ENCODE assay signal across 8 cellular contexts in genomic region chr19:41297628-41298326, GRCh38. TPM values are rescaled to one million over a fixed set of nuclear protein-coding genes. Genes with fewer than 3 reads are reported as not detected.
DNase-seq lines count a peak whose midpoint lies in the region; ATAC-seq and TF ChIP-seq lines count a peak whose summit lies in the region.

No MANE protein-coding gene starts in this region.

- peak overlapping the region; percentile 97 for H3K27ac Mint-ChIP-seq in CD4-positive, alpha-beta T cell

- no peak overlapping the region for H3K9ac ChIP-seq in PC-3 (ENCODE audit: low read length)

- no TSS peak for BruUV-seq in PC-3 (replicated peaks; lab: Mats Ljungman, UMichigan)

- peaks cover 98% of the 10 kb centered on the region for H3K36me3 Mint-ChIP-seq in CD4-positive, alpha-beta T cell (ENCODE audit: low read depth)

- H3K4me3 ChIP-seq in dorsolateral prefrontal cortex (no peak overlapping the region), psoas muscle (no peak overlapping the region), PC-3 (ENCODE audit: low read length) (no peak overlapping the region)

- peaks cover 85% of the 10 kb centered on the region for H3K4me1 Mint-ChIP-seq in CD4-positive, alpha-beta T cell (ENCODE audit: low read depth)

- no peaks in the 10 kb centered on the region for H3F3A ChIP-seq in PC-3 (ENCODE audit: low read length, unreplicated experiment)

- no peaks in the 10 kb centered on the region for H3K9me2 ChIP-seq in PC-3 (replicated peaks; ENCODE audit: low read length)

- 35 to 44% (median 43%) methylated on average over 7 of the region's 7 CpGs for WGBS in psoas muscle, 3 donors

- intact Hi-C loops in CD4-positive, alpha-beta T cell (cut with DNase I, micrococcal nuclease): no loop called here
- intact Hi-C loops in dorsolateral prefrontal cortex (cut with DNase I): no loop called here
- intact Hi-C loops in psoas muscle (cut with DNase I): no loop called here
- intact Hi-C loops in PC-3 (cut with micrococcal nuclease): no loop called here

- H2AFZ ChIP-seq in PC-3 (ENCODE audit: low read length): no peak overlapping the region

- H3K4me1 ChIP-seq in psoas muscle: peaks cover 32% of the 10 kb centered on the region
- H3K4me1 ChIP-seq in PC-3 (ENCODE audit: insufficient read depth, low read length): no peaks in the 10 kb centered on the region

- no peak for DNase-seq in CD4-positive, alpha-beta T cell
- DNase-seq in dorsolateral prefrontal cortex: no peak
- no peak for DNase-seq in psoas muscle
- no peak for DNase-seq in NCI-H748 (lab: John Stamatoyannopoulos, UW; ENCODE audit: unreplicated experiment)
- no peak for DNase-seq in PC-3
- no peak for DNase-seq in D341Med (ENCODE audit: low spot score)

- TF ChIP-seq CTCF in CD4-positive, alpha-beta T cell (IDR thresholded peaks at IDR 0.05): no peak
- TF ChIP-seq CTCF in dorsolateral prefrontal cortex (IDR thresholded peaks at IDR 0.05 in 54 of 56, conservative IDR thresholded peaks at IDR 0.05 in 2 of 56; ENCODE audit: low read depth in 1 of 56, partially characterized antibody in 56 of 56) (no peak), psoas muscle (IDR thresholded peaks at IDR 0.05) (no peak), PC-3 (conservative IDR thresholded peaks at IDR 0.05; ENCODE audit: low read depth, low read length) (no peak)

- no peaks in the 10 kb centered on the region for H3K9me3 Mint-ChIP-seq in CD4-positive, alpha-beta T cell

- H3K4me2 ChIP-seq in PC-3 (ENCODE audit: low read length): no peak overlapping the region

- POLR2A ChIA-PET in CD4-positive, alpha-beta T cell (lab: Charles Lee): interaction anchor here (0.7 to 2.2 kb wide), 4 partner anchors 9 to 54 kb away, joined by 3 to 8 read pairs (median 6); partner anchors contain the start of gene CCDC97
- POLR2A ChIA-PET in PC-3 (lab: Charles Lee; ENCODE audit: unreplicated experiment): interaction anchor here (0.6 kb wide), 1 partner anchor 66 kb away, joined by 3 read pairs; no protein-coding TSS in a partner anchor

- H3K27me3 ChIP-seq in CD4-positive, alpha-beta T cell (ENCODE audit: control insufficient read depth, insufficient read depth, low read length): no peaks in the 10 kb centered on the region
- H3K27me3 ChIP-seq in dorsolateral prefrontal cortex (no peaks in the 10 kb centered on the region), psoas muscle (ENCODE audit: insufficient read depth in 3 of 3, low read length in 2 of 3) (no peaks in the 10 kb centered on the region), PC-3 (ENCODE audit: low read length) (no peaks in the 10 kb centered on the region)

- H3K4me3 Mint-ChIP-seq in CD4-positive, alpha-beta T cell: peak overlapping the region; percentile 51

- CTCF ChIA-PET in CD4-positive, alpha-beta T cell (lab: Charles Lee): interaction anchor here (0.7 to 2.9 kb wide), 4 partner anchors 10 to 93 kb away, joined by 3 to 21 read pairs (median 5); partner anchors contain the start of gene HNRNPUL1
- CTCF ChIA-PET in PC-3 (lab: Charles Lee): no interaction called here

- no peaks in the 10 kb centered on the region for H3K27me3 Mint-ChIP-seq in CD4-positive, alpha-beta T cell

- no peaks in the 10 kb centered on the region for H4K20me1 ChIP-seq in PC-3 (ENCODE audit: low read length)

- no peaks in the 10 kb centered on the region for H3K9me3 ChIP-seq in CD4-positive, alpha-beta T cell (ENCODE audit: control insufficient read depth, low read length)
- no peaks in the 10 kb centered on the region for H3K9me3 ChIP-seq in psoas muscle
- H3K9me3 ChIP-seq in PC-3 (ENCODE audit: low read length): no peaks in the 10 kb centered on the region

- ATAC-seq in CD4-positive, alpha-beta T cell (ENCODE audit: poor library complexity): peak; percentile 41
- ATAC-seq in GM19351 (IDR thresholded peaks at IDR 0.05; ENCODE audit: unreplicated experiment): peak; percentile 85
- peak; percentile 56 for ATAC-seq in HG03469 (IDR thresholded peaks at IDR 0.05; ENCODE audit: unreplicated experiment)
- ATAC-seq in psoas muscle: peak in 1 of 4 donors; percentile 22
- no peak for ATAC-seq in PC-3

- H3K79me2 ChIP-seq in PC-3 (ENCODE audit: low read length): no peaks in the 10 kb centered on the region

- peak overlapping the region; percentile 38 for H3K27ac ChIP-seq in CD4-positive, alpha-beta T cell (ENCODE audit: low read depth, low read length)
- peak overlapping the region in 56 of 59 donors; percentile 15 to 88 (median 74) for H3K27ac ChIP-seq in dorsolateral prefrontal cortex
- H3K27ac ChIP-seq in psoas muscle: peak overlapping the region; percentile 82
- no peak overlapping the region for H3K27ac ChIP-seq in PC-3 (ENCODE audit: low read length)

- H3K36me3 ChIP-seq in psoas muscle (ENCODE audit: insufficient read depth in 1 of 2, low read depth in 1 of 2) (peaks cover 13 to 71% of the 10 kb centered on the region in 2 donors), PC-3 (ENCODE audit: low read depth, low read length) (peaks cover 80% of the 10 kb centered on the region)

RNA-seq across cellular contexts. Expression of gene CCDC97, which starts 12.2 kb away (rescaled TPM):
- total RNA-seq in CD4-positive, alpha-beta T cell: 10 to 100 TPM; 27.3 to 29.7 TPM
- total RNA-seq in dorsolateral prefrontal cortex (10 to 100 TPM; 18.1 to 45.4 (median 26.0) TPM), psoas muscle (10 to 100 TPM; 15.5 to 25.7 (median 21.6) TPM), PC-3 (2014; rRNA removed) (18.3 and 18.4 TPM in 2 replicates)
- 10 to 100 TPM; 13.7 to 23.7 (median 19.9) TPM for polyA plus RNA-seq in psoas muscle

RNA-seq across cellular contexts. Expression of gene HNRNPUL1, which starts 33.6 kb away (rescaled TPM):
- total RNA-seq in CD4-positive, alpha-beta T cell: 100 to 1,000 TPM; 367 to 388 TPM
- total RNA-seq in dorsolateral prefrontal cortex (100 to 1,000 TPM in 114 of 120 experiments, 10 to 100 TPM in 6; 92.7 to 156 (median 118) TPM), psoas muscle (100 to 1,000 TPM in 2 of 4 donors, 10 to 100 TPM in 2; 82.2 to 129 (median 105) TPM), PC-3 (2014; rRNA removed) (158 and 198 TPM in 2 replicates)
- 10 to 100 TPM; 54.3 to 82.3 (median 69.2) TPM for polyA plus RNA-seq in psoas muscle

RNA-seq across cellular contexts. Expression of gene TGFB1, which starts 55.9 kb away (rescaled TPM):
- 100 to 1,000 TPM; 406 to 416 TPM for total RNA-seq in CD4-positive, alpha-beta T cell
- total RNA-seq in dorsolateral prefrontal cortex: 10 to 100 TPM in 104 of 120 experiments, 1 to 10 TPM in 16; 4.3 to 34.6 (median 13.8) TPM
- total RNA-seq in psoas muscle: 10 to 100 TPM in 2 of 4 donors, 1 to 10 TPM in 2; 8.2 to 10.8 (median 10.1) TPM
- 10 to 100 TPM in 1 of 3 donors, 1 to 10 TPM in 2; 2.8 to 10.5 (median 3.2) TPM for polyA plus RNA-seq in psoas muscle
- 16.4 and 23.4 TPM in 2 replicates for total RNA-seq in PC-3 (2014; rRNA removed)

Comparison
In these comparisons a context has a peak if more than half of its experiments do, and no peak if none do; other contexts are left out.
1. RNA of gene TGFB1, which starts 55.9 kb away (total RNA-seq): 406 to 416 TPM in CD4-positive, alpha-beta T cell; 16.4 to 23.4 TPM in PC-3, 4.3 to 34.6 TPM in dorsolateral prefrontal cortex and 8.2 to 10.8 TPM in psoas muscle; every median in the first group is over 10 times any median in the second.